In genomic region chr3:25887907-25888306, GRCh38 we compare ENCODE assay signal across 21 cellular contexts.
"Had no signal": no experiment of that assay in that cellular context is flagged by ENCODE, and none has a peak within 500 bp of the region (broad histone marks: within the 10 kb centered on the region; RNA-seq: fewer than 3 reads in every experiment).

No MANE protein-coding gene starts in this region.

- H3K4me1 Mint-ChIP-seq: naive B cell, nephron, neural crest cell had no signal

- H3K9me3 Mint-ChIP-seq: naive B cell, nephron had no signal

- ATAC-seq: pancreas, right cardiac atrium, sciatic nerve, upper lobe of right lung had no signal

- H3K4me3 Mint-ChIP-seq: mesothelial cell of epicardium, naive B cell, nephron, neural crest cell had no signal

- H3K27ac Mint-ChIP-seq: mesothelial cell of epicardium, naive B cell, nephron had no signal

- H3K36me3 Mint-ChIP-seq: mesothelial cell of epicardium, naive B cell had no signal

- DNase-seq: islet precursor cell; left ventricle myocardium inferior; mesendoderm; naive B cell; nucleus accumbens; pancreas; posterior cingulate gyrus; retina; right cardiac atrium; stimulated activated CD4-positive, alpha-beta T cell treated with anti-CD3 and anti-CD28 coated beads, Interleukin-12 subunit alpha, Interleukin-12 subunit beta, amount 100 ng/mL, for 4 hours; stimulated activated CD4-positive, alpha-beta T cell treated with anti-CD3 and anti-CD28 coated beads, Interleukin-15, amount 100 ng/mL, for 24 hours; stimulated activated CD4-positive, alpha-beta T cell treated with anti-CD3 and anti-CD28 coated beads, Interleukin-2, amount 100 ng/mL, for 24 hours; stimulated activated CD4-positive, alpha-beta T cell treated with anti-CD3 and anti-CD28 coated beads, Interleukin-4, amount 100 ng/mL, for 1 hour; stimulated activated naive CD4-positive, alpha-beta T cell; tibial artery; trophoblast cell; upper lobe of right lung had no signal
